In genomic region chr10:129655679-129656031, GRCh38 we compare ENCODE assay signal across 24 cellular contexts.
DNase-seq lines count a peak whose midpoint lies in the region; ATAC-seq, FAIRE-seq and TF ChIP-seq lines count a peak whose summit lies in the region.
"Had no signal": no experiment of that assay in that cellular context is flagged by ENCODE, and none has a peak within 500 bp of the region (broad histone marks: within the 10 kb centered on the region; RNA-seq: fewer than 3 reads in every experiment).

No MANE protein-coding gene starts in this region.

- H4K8ac ChIP-seq in IMR-90 (ENCODE audit: low read depth in 2 of 2, low read length in 2 of 2) (no peak overlapping the region), neuronal stem cell (ENCODE audit: low read depth, low read length) (no peak overlapping the region)

- H3K18ac ChIP-seq in IMR-90 (ENCODE audit: low read depth, low read length): no peak overlapping the region
- no peak overlapping the region for H3K18ac ChIP-seq in neuronal stem cell (ENCODE audit: low read length)

- H3K14ac ChIP-seq in IMR-90 (replicated peaks; ENCODE audit: low read depth, low read length) (no peak overlapping the region), neuronal stem cell (ENCODE audit: low read length) (no peak overlapping the region)

- no peak overlapping the region for H3K9ac ChIP-seq in BLaER1
- H3K9ac ChIP-seq in IMR-90 (ENCODE audit: low read depth, low read length): no peak overlapping the region
- no peak overlapping the region for H3K9ac ChIP-seq in astrocyte (ENCODE audit: low read length)
- H3K9ac ChIP-seq in neuronal stem cell (ENCODE audit: low read depth, low read length, poor library complexity): no peak overlapping the region
- H3K9ac ChIP-seq: GM23248 had no signal

- no peak overlapping the region for H2AFZ ChIP-seq in IMR-90 (replicated peaks; ENCODE audit: low read length, poor library complexity)
- no peak overlapping the region for H2AFZ ChIP-seq in astrocyte (ENCODE audit: low read depth, low read length)
- H2AFZ ChIP-seq in neuronal stem cell (ENCODE audit: low read length): peak overlapping the region; percentile 49
- H2AFZ ChIP-seq: GM23248 had no signal

- H3K23ac ChIP-seq in IMR-90 (ENCODE audit: low read depth, low read length) (no peak overlapping the region), neuronal stem cell (ENCODE audit: low read depth, low read length, poor library complexity) (no peak overlapping the region)

- H3K36me3 ChIP-seq in BLaER1 (peaks cover 23% of the 10 kb centered on the region; the same call in 1 of the 2 replicates), IMR-90 (ENCODE audit: control insufficient read depth, insufficient read depth, low read length) (no peaks in the 10 kb centered on the region), astrocyte (ENCODE audit: insufficient read depth, low read length) (no peaks in the 10 kb centered on the region), neuronal stem cell (replicated peaks in 1 of 2; ENCODE audit: control insufficient read depth in 2 of 2, insufficient read depth in 2 of 2, low read length in 2 of 2) (no peaks in the 10 kb centered on the region)

- no peak overlapping the region for H2BK5ac ChIP-seq in IMR-90 (ENCODE audit: low read depth, low read length, poor library complexity, severe bottlenecking)
- peak overlapping the region; percentile 40 for H2BK5ac ChIP-seq in neuronal stem cell (ENCODE audit: low read length)

- in situ Hi-C loops in IMR-90 (cut with MboI; ENCODE audit: low sequenced_read_pairs) (no loop called here), GM13976 (cut with MboI; ENCODE audit: low sequenced_read_pairs, unreplicated experiment) (no loop called here)

- H3K4me3 ChIP-seq in BLaER1: no peak overlapping the region
- H3K4me3 ChIP-seq in IMR-90 (ENCODE audit: insufficient read depth, low read depth, low read length): no peak overlapping the region
- H3K4me3 ChIP-seq in astrocyte (ENCODE audit: insufficient read depth, low read depth, low read length): no peak overlapping the region
- no peak overlapping the region for H3K4me3 ChIP-seq in neuronal stem cell (ENCODE audit: low read length in 2 of 2)
- H3K4me3 ChIP-seq: GM23248 had no signal

- CTCF ChIA-PET in IMR-90 (lab: Yijun Ruan, JAX): no interaction called here

- H3K4ac ChIP-seq in IMR-90 (ENCODE audit: low read depth, low read length): no peak overlapping the region
- no peak overlapping the region for H3K4ac ChIP-seq in neuronal stem cell (ENCODE audit: low read length)

- POLR2A ChIA-PET in IMR-90 (lab: Charles Lee; ENCODE audit: unreplicated experiment): no interaction called here

- H3K4me1 ChIP-seq in BLaER1 (peaks cover 60% of the 10 kb centered on the region), IMR-90 (ENCODE audit: control insufficient read depth, insufficient read depth, low read length) (no peaks in the 10 kb centered on the region; the same call in 1 of the 2 replicates), astrocyte (ENCODE audit: insufficient read depth, low read length) (no peaks in the 10 kb centered on the region), neuronal stem cell (ENCODE audit: control insufficient read depth in 2 of 2, insufficient read depth in 1 of 2, low read depth in 1 of 2, low read length in 2 of 2) (peaks cover 0 to 13% of the 10 kb centered on the region in 2 donors)
- H3K4me1 ChIP-seq: Caco-2 had no signal

- H3K27me3 ChIP-seq in BLaER1 (no peaks in the 10 kb centered on the region), IMR-90 (ENCODE audit: control insufficient read depth, insufficient read depth, low read length) (no peaks in the 10 kb centered on the region), astrocyte (ENCODE audit: insufficient read depth, low read length) (no peaks in the 10 kb centered on the region), neuronal stem cell (ENCODE audit: control insufficient read depth in 3 of 3, insufficient read depth in 3 of 3, low read depth in 1 of 3, low read length in 3 of 3) (no peaks in the 10 kb centered on the region)

- H2AK9ac ChIP-seq in IMR-90 (replicated peaks; ENCODE audit: low read depth, low read length, poor library complexity): no peak overlapping the region

- peaks cover 4% of the 10 kb centered on the region for H3K36me3 Mint-ChIP-seq in astrocyte (ENCODE audit: low read depth, unreplicated experiment)

- TF ChIP-seq CTCF in IMR-90 (conservative IDR thresholded peaks at IDR 0.05; ENCODE audit: low read depth, low read length) (no peak), astrocyte (IDR thresholded peaks at IDR 0.05; ENCODE audit: insufficient read depth, low read depth, low read length) (no peak), GM13976 (IDR thresholded peaks at IDR 0.05; ENCODE audit: borderline replicate concordance, control extremely low read depth, extremely low read depth, insufficient read depth, missing control alignments) (no peak), GM10266 (IDR thresholded peaks at IDR 0.05; ENCODE audit: control insufficient read depth, insufficient read depth, low read depth, missing control alignments) (no peak)

- no peaks in the 10 kb centered on the region for H3K79me1 ChIP-seq in IMR-90 (ENCODE audit: low read depth in 1 of 2, low read length in 2 of 2)
- H3K79me1 ChIP-seq in neuronal stem cell (ENCODE audit: low read depth, low read length): peaks cover 2% of the 10 kb centered on the region

- no peaks in the 10 kb centered on the region for H3K9me1 ChIP-seq in IMR-90 (ENCODE audit: insufficient read depth, low read length)

- dilution Hi-C loops in IMR-90 (cut with HindIII; ENCODE audit: low sequenced_read_pairs, unreplicated experiment): no loop called here

- H3K4me1 Mint-ChIP-seq in astrocyte (ENCODE audit: low read depth, unreplicated experiment): peaks cover 4% of the 10 kb centered on the region

- no peak overlapping the region for H2BK12ac ChIP-seq in neuronal stem cell (ENCODE audit: low read length)

- intact Hi-C loops in IMR-90 (cut with micrococcal nuclease): no loop called here

- H3K27me3 Mint-ChIP-seq in astrocyte (ENCODE audit: low read depth, unreplicated experiment): no peaks in the 10 kb centered on the region
- H3K27me3 Mint-ChIP-seq: CD4-positive, CD25-positive, alpha-beta regulatory T cell had no signal

- H4K20me1 ChIP-seq in BLaER1 (peaks cover 59% of the 10 kb centered on the region), IMR-90 (ENCODE audit: insufficient read depth, low read length) (no peaks in the 10 kb centered on the region), astrocyte (ENCODE audit: insufficient read depth, low read length) (no peaks in the 10 kb centered on the region)

- no peak overlapping the region for H4K5ac ChIP-seq in IMR-90 (ENCODE audit: low read depth, low read length)

- H2BK15ac ChIP-seq in IMR-90 (ENCODE audit: low read depth, low read length) (no peak overlapping the region), neuronal stem cell (ENCODE audit: low read length) (no peak overlapping the region)

- FAIRE-seq in astrocyte (lab: Jason Lieb, UNC): no peak
- FAIRE-seq: A204.1, D721Med, GM12891, H1 had no signal

- H3K4me2 ChIP-seq in BLaER1 (peak overlapping the region; percentile 51), IMR-90 (ENCODE audit: low read depth, low read length) (no peak overlapping the region), astrocyte (ENCODE audit: low read length) (no peak overlapping the region), neuronal stem cell (ENCODE audit: insufficient read depth, low read length, poor library complexity, severe bottlenecking) (no peak overlapping the region)

- H3K79me2 ChIP-seq in astrocyte (ENCODE audit: insufficient read depth, low read length): no peaks in the 10 kb centered on the region

- H3K9me3 Mint-ChIP-seq in astrocyte (ENCODE audit: unreplicated experiment): no peaks in the 10 kb centered on the region

- TF ChIP-seq RAD21 in IMR-90 (IDR thresholded peaks at IDR 0.05; ENCODE audit: low read length): no peak

- H2AK5ac ChIP-seq in IMR-90 (ENCODE audit: low read depth, low read length) (no peak overlapping the region), neuronal stem cell (ENCODE audit: low read depth, low read length) (no peak overlapping the region)

- H3K9me3 ChIP-seq in BLaER1: no peaks in the 10 kb centered on the region
- no peaks in the 10 kb centered on the region for H3K9me3 ChIP-seq in IMR-90 (ENCODE audit: control insufficient read depth, insufficient read depth, low read length)
- no peaks in the 10 kb centered on the region for H3K9me3 ChIP-seq in astrocyte (ENCODE audit: insufficient read depth, low read depth, low read length)
- H3K9me3 ChIP-seq in neuronal stem cell (replicated peaks in 1 of 2; ENCODE audit: control insufficient read depth in 2 of 2, insufficient read depth in 1 of 2, low read depth in 1 of 2, low read length in 2 of 2): peaks cover 0 to 1% of the 10 kb centered on the region in 2 donors
- H3K9me3 ChIP-seq: Caco-2 had no signal

- H3K27ac Mint-ChIP-seq in astrocyte (ENCODE audit: unreplicated experiment): peak overlapping the region; percentile 30
- H3K27ac Mint-ChIP-seq: CD4-positive, CD25-positive, alpha-beta regulatory T cell; CD8-positive, alpha-beta T cell had no signal

- 64% methylated on average over 3 of the region's 8 CpGs; no CpG with 5 or more reads in 1 of the 2 experiments for WGBS in IMR-90 (ENCODE audit: extremely low coverage in 2 of 2, insufficient read length in 1 of 2), 2 experiments
- WGBS in neuronal stem cell (ENCODE audit: extremely low coverage in 2 of 2, insufficient read length in 2 of 2, insufficient replicate concordance in 1 of 2), 2 donors: no CpG with 5 or more reads among the region's 8 CpGs

- no peak for DNase-seq in IMR-90
- no peak for DNase-seq in astrocyte (ENCODE audit: low read depth)
- DNase-seq in neuronal stem cell (ENCODE audit: low spot score): no peak
- no peak for DNase-seq in GM13976 (ENCODE audit: low spot score)
- no peak for DNase-seq in GM10266 (ENCODE audit: extremely low spot score)
- DNase-seq in 8988T: no peak
- DNase-seq: ACHN; AML-193; Caco-2; CD4-positive, CD25-positive, alpha-beta regulatory T cell; CD8-positive, alpha-beta T cell; DMS 273 treated with DMSO at 0.1 percent for 48 hours; DMS79; EL; GDM1; GM23248; H7 had no signal

- H3K4me3 Mint-ChIP-seq in astrocyte (ENCODE audit: unreplicated experiment): no peak overlapping the region
- H3K4me3 Mint-ChIP-seq: CD4-positive, CD25-positive, alpha-beta regulatory T cell; CD8-positive, alpha-beta T cell had no signal

- H3K27ac ChIP-seq in BLaER1: no peak overlapping the region
- no peak overlapping the region for H3K27ac ChIP-seq in IMR-90 (ENCODE audit: insufficient read depth, low read length)
- H3K27ac ChIP-seq in astrocyte (ENCODE audit: low read depth, low read length): no peak overlapping the region
- no peak overlapping the region for H3K27ac ChIP-seq in neuronal stem cell (replicated peaks; ENCODE audit: low read length)
- H3K27ac ChIP-seq: C4-2B, GM23248 had no signal

- H2BK120ac ChIP-seq in IMR-90 (ENCODE audit: low read depth, low read length) (no peak overlapping the region), neuronal stem cell (ENCODE audit: low read depth, low read length) (no peak overlapping the region)

- ATAC-seq in IMR-90 (ENCODE audit: low read depth): peak; percentile 64; the same call in 1 of the 2 replicates
- ATAC-seq: CD8-positive, alpha-beta T cell; HCT116 had no signal

- no peak overlapping the region for H2BK20ac ChIP-seq in IMR-90 (ENCODE audit: low read depth, low read length)

- H4K91ac ChIP-seq in IMR-90 (ENCODE audit: insufficient read depth, low read depth, low read length): no peak overlapping the region
- H4K91ac ChIP-seq in neuronal stem cell (ENCODE audit: low read depth, low read length, poor library complexity): no peak overlapping the region

- TF ChIP-seq POLR2A in IMR-90 (IDR thresholded peaks at IDR 0.05; ENCODE audit: low read depth, low read length): no peak

- no TSS peak for BruUV-seq in IMR-90 (replicated peaks; lab: Mats Ljungman, UMichigan)

- H3K56ac ChIP-seq in IMR-90 (ENCODE audit: extremely low read depth, insufficient read depth, low read length): no peak overlapping the region
